ENCODE assay signal across 23 cellular contexts in the genomic region with DNA sequence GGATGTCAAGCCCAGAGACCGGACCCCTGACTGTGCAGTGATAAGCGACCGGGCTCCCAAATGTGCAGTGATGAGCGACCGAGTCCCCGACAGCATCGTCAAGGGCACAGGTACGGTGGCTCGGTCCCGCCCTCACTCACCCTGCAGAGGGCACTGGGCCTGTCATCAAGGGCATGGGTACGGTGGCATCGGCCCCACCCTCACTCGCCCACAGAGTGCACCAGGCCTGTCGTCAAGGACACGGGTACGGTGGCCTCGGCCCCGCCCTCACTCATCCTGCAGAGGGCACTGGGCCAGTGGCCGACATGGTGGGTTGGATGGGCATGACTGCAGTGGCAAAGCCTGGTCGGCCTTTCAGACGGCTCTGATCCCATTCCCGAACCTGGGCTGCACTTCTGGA. TPM values are rescaled to one million over a fixed set of nuclear protein-coding genes. Genes with fewer than 3 reads are reported as not detected.
"Had no signal": no experiment of that assay in that cellular context is flagged by ENCODE, and none has a peak within 500 bp of the region (broad histone marks: within the 10 kb centered on the region; RNA-seq: fewer than 3 reads in every experiment).

No MANE protein-coding gene starts in this region.

- H3K9me3 ChIP-seq: MG63, SJCRH30 had no signal

- H3K27me3 ChIP-seq: SJCRH30 had no signal

- DNase-seq: IMR-90, Karpas-422, KG1, MG63, NCI-H1092, NCI-H1105 treated with DMSO at 0.1 percent for 48 hours, NCI-H1436, NCI-H187, NCI-H2029, NCI-H2081 treated with DMSO at 0.1 percent for 48 hours, NCI-H2171, NCI-H226, NCI-H446, NCI-H510A, NCI-H524 treated with DMSO at 0.1 percent for 48 hours, NCI-H69, NCI-H774, RPMI8226, SHP77 treated with DMSO at 0.1 percent for 48 hours, SJCRH30 had no signal

- H3K27ac ChIP-seq: SJCRH30 had no signal

- ATAC-seq: HepG2, SK-N-SH treated with all-trans-retinoic acid at 6 μM for 48 hours had no signal

- H3K4me3 ChIP-seq: MG63, SJCRH30 had no signal

- H3K36me3 ChIP-seq: MG63, SJCRH30 had no signal

RNA-seq across cellular contexts. Expression of gene LRRC14B, which starts 9.7 kb away (rescaled TPM):
- total RNA-seq: HepG2, HT-29, IMR-90, SJCRH30 had no signal
- polyA plus RNA-seq: HepG2, IMR-90 had no signal
